In the genomic region with DNA sequence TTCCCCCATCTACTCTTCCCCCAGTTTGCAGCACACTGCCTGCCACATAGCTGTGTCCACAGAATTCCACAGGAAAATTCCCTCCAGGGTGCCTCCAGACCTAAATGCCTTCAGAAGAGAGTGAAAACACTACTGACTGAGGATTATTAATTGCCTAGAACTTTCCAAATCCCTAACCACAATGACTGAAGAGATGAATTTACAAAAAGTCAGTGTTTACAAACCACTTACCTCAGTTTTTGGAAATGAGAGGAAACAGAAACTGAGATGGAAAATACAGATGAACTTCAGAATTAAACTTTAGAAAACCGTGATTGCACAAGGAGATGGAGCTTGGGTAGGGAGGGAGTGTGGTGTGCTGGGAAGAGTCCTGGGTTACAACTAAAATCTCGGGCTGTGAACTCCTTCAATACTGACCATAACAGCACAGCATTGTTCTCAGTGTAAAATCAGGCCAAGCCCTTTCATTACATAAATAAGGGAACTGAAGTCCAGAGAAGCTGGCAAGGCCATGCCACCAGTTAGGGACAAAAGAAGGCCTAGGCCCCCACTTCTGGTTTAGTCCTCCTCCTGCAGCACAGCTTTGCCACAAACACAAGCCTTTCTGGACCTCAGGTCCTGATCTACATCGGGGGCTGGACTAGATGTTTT, we compare ENCODE assay signal across 8 cellular contexts. TPM values are rescaled to one million over a fixed set of nuclear protein-coding genes. Genes with fewer than 3 reads are reported as not detected.
DNase-seq lines count a peak whose midpoint lies in the region; ATAC-seq and TF ChIP-seq lines count a peak whose summit lies in the region.

No MANE protein-coding gene starts in this region.

- no peak overlapping the region for H3K9ac ChIP-seq in smooth muscle cell (ENCODE audit: low read depth)

- WGBS in gastroesophageal sphincter (ENCODE audit: low coverage in 1 of 2), 2 donors, result 15 to 19% methylated on average over 2 of the region's 3 CpGs
- WGBS in smooth muscle cell (ENCODE audit: low lambda C conversion rate), result 48% methylated on average over 3 of the region's 3 CpGs

- intact Hi-C loops in activated T-helper 1 cell treated with anti-CD3 and anti-CD28 coated beads, Interleukin-12 subunit alpha, Interleukin-12 subunit beta, Interleukin-2, Interleukin-4 antibody, amounts not matched to agents 30 ng/mL and 10 ng/mL and 1 ng/mL, durations not matched to agents 14 hours and 24 hours and 36 hours (cut with micrococcal nuclease), result no loop called here

- peaks cover 85% of the 10 kb centered on the region for H4K20me1 ChIP-seq in smooth muscle cell (ENCODE audit: low read depth)

- no peaks in the 10 kb centered on the region for H3K27me3 ChIP-seq in gastroesophageal sphincter
- no peaks in the 10 kb centered on the region for H3K27me3 ChIP-seq in smooth muscle cell (ENCODE audit: low read depth)

- no peaks in the 10 kb centered on the region for H3F3A ChIP-seq in smooth muscle cell (ENCODE audit: low read depth)

- H3K4me2 ChIP-seq in smooth muscle cell, result peak overlapping the region; percentile 43

- TF ChIP-seq CTCF in gastroesophageal sphincter (IDR thresholded peaks at IDR 0.05), result no peak
- no peak for TF ChIP-seq CTCF in smooth muscle cell (IDR thresholded peaks at IDR 0.05; ENCODE audit: borderline replicate concordance, insufficient read depth, poor library complexity, severe bottlenecking)

- H3K4me1 ChIP-seq in gastroesophageal sphincter, result peaks cover 21 to 83% (median 57%) of the 10 kb centered on the region in 3 donors
- H3K4me1 ChIP-seq in smooth muscle cell (ENCODE audit: low read depth), result peaks cover 18% of the 10 kb centered on the region

- TF ChIP-seq POLR2A in gastroesophageal sphincter (IDR thresholded peaks at IDR 0.05), result no peak

- TF ChIP-seq EP300 in gastroesophageal sphincter (IDR thresholded peaks at IDR 0.05), result no peak

- peak overlapping the region; percentile 78 for H3K4me3 Mint-ChIP-seq in activated T-helper 1 cell treated with anti-CD3 and anti-CD28 coated beads, Interleukin-12 subunit alpha, Interleukin-12 subunit beta, Interleukin-2, Interleukin-4 antibody, amounts not matched to agents 30 ng/mL and 10 ng/mL and 1 ng/mL, durations not matched to agents 14 hours and 24 hours and 36 hours

- H3K9me3 Mint-ChIP-seq in activated T-helper 1 cell treated with anti-CD3 and anti-CD28 coated beads, Interleukin-12 subunit alpha, Interleukin-12 subunit beta, Interleukin-2, Interleukin-4 antibody, amounts not matched to agents 30 ng/mL and 10 ng/mL and 1 ng/mL, durations not matched to agents 14 hours and 24 hours and 36 hours, result no peaks in the 10 kb centered on the region

- H3K36me3 ChIP-seq in gastroesophageal sphincter, result peaks cover 0 to 8% of the 10 kb centered on the region in 2 donors
- no peaks in the 10 kb centered on the region for H3K36me3 ChIP-seq in smooth muscle cell (ENCODE audit: low read depth)

- peaks cover 31% of the 10 kb centered on the region for H3K36me3 Mint-ChIP-seq in activated T-helper 1 cell treated with anti-CD3 and anti-CD28 coated beads, Interleukin-12 subunit alpha, Interleukin-12 subunit beta, Interleukin-2, Interleukin-4 antibody, amounts not matched to agents 30 ng/mL and 10 ng/mL and 1 ng/mL, durations not matched to agents 14 hours and 24 hours and 36 hours (ENCODE audit: low read depth)

- H3K27ac Mint-ChIP-seq in activated T-helper 1 cell treated with anti-CD3 and anti-CD28 coated beads, Interleukin-12 subunit alpha, Interleukin-12 subunit beta, Interleukin-2, Interleukin-4 antibody, amounts not matched to agents 30 ng/mL and 10 ng/mL and 1 ng/mL, durations not matched to agents 14 hours and 24 hours and 36 hours, result peak overlapping the region; percentile 92

- no peak overlapping the region for H2AFZ ChIP-seq in smooth muscle cell (ENCODE audit: low read depth)

- peaks cover 73% of the 10 kb centered on the region for H3K4me1 Mint-ChIP-seq in activated T-helper 1 cell treated with anti-CD3 and anti-CD28 coated beads, Interleukin-12 subunit alpha, Interleukin-12 subunit beta, Interleukin-2, Interleukin-4 antibody, amounts not matched to agents 30 ng/mL and 10 ng/mL and 1 ng/mL, durations not matched to agents 14 hours and 24 hours and 36 hours (ENCODE audit: low read depth)

- H3K27ac ChIP-seq in gastroesophageal sphincter (peak overlapping the region; percentile 14 to 82 (median 78)), smooth muscle cell (ENCODE audit: low read depth) (peak overlapping the region; percentile 46)

- H3K27me3 Mint-ChIP-seq in activated T-helper 1 cell treated with anti-CD3 and anti-CD28 coated beads, Interleukin-12 subunit alpha, Interleukin-12 subunit beta, Interleukin-2, Interleukin-4 antibody, amounts not matched to agents 30 ng/mL and 10 ng/mL and 1 ng/mL, durations not matched to agents 14 hours and 24 hours and 36 hours (ENCODE audit: insufficient read depth), result no peaks in the 10 kb centered on the region

- H3K4me3 ChIP-seq in gastroesophageal sphincter (no peak overlapping the region), smooth muscle cell (no peak overlapping the region)

- no peaks in the 10 kb centered on the region for H3K9me3 ChIP-seq in gastroesophageal sphincter
- no peaks in the 10 kb centered on the region for H3K9me3 ChIP-seq in smooth muscle cell (replicated peaks; ENCODE audit: low read depth)

- ATAC-seq in gastroesophageal sphincter (no peak), SK-N-SH treated with all-trans-retinoic acid at 6 μM for 48 hours (no peak), HG03342 (IDR thresholded peaks at IDR 0.05; ENCODE audit: unreplicated experiment) (no peak)

- peaks cover 76% of the 10 kb centered on the region for H3K79me2 ChIP-seq in smooth muscle cell (ENCODE audit: low read depth)

- peak; percentile 45 for DNase-seq in H4 (ENCODE audit: low spot score)
- DNase-seq in activated T-helper 1 cell treated with anti-CD3 and anti-CD28 coated beads, Interleukin-12 subunit alpha, Interleukin-12 subunit beta, Interleukin-2, Interleukin-4 antibody, amounts not matched to agents 30 ng/mL and 10 ng/mL and 1 ng/mL, durations not matched to agents 14 hours and 24 hours and 36 hours (ENCODE audit: low spot score), result no peak
- DNase-seq in smooth muscle cell (lab: John Stamatoyannopoulos, UW; ENCODE audit: unreplicated experiment), result no peak
- no peak for DNase-seq in DMS114 treated with DMSO at 0.1 percent for 48 hours (lab: John Stamatoyannopoulos, UW; ENCODE audit: unreplicated experiment)
- DNase-seq in central memory CD4-positive, alpha-beta T cell, result no peak

TF ChIP-seq in SK-N-SH treated with all-trans-retinoic acid at 6 μM for 48 hours, 23 proteins besides CTCF, POLR2A, EP300 and RAD21:
- TF ChIP-seq PPARA (CRISPR knock-in tag; IDR thresholded peaks at IDR 0.05; ENCODE audit: borderline replicate concordance), result no peak
- TF ChIP-seq BACH2 (CRISPR knock-in tag; IDR thresholded peaks at IDR 0.05; ENCODE audit: borderline replicate concordance), result no peak
- no peak for TF ChIP-seq ARNTL (CRISPR knock-in tag; IDR thresholded peaks at IDR 0.05; ENCODE audit: borderline replicate concordance, low read depth)
- TF ChIP-seq, protein P1, sequence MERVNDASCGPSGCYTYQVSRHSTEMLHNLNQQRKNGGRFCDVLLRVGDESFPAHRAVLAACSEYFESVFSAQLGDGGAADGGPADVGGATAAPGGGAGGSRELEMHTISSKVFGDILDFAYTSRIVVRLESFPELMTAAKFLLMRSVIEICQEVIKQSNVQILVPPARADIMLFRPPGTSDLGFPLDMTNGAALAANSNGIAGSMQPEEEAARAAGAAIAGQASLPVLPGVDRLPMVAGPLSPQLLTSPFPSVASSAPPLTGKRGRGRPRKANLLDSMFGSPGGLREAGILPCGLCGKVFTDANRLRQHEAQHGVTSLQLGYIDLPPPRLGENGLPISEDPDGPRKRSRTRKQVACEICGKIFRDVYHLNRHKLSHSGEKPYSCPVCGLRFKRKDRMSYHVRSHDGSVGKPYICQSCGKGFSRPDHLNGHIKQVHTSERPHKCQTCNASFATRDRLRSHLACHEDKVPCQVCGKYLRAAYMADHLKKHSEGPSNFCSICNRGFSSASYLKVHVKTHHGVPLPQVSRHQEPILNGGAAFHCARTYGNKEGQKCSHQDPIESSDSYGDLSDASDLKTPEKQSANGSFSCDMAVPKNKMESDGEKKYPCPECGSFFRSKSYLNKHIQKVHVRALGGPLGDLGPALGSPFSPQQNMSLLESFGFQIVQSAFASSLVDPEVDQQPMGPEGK (CRISPR knock-in tag; IDR thresholded peaks at IDR 0.05; ENCODE audit: borderline replicate concordance), result no peak
- TF ChIP-seq OSR1 (CRISPR knock-in tag; IDR thresholded peaks at IDR 0.05), result no peak
- no peak for TF ChIP-seq ZC3H10 (CRISPR knock-in tag; IDR thresholded peaks at IDR 0.05)
- TF ChIP-seq ZNF565 (CRISPR knock-in tag; conservative IDR thresholded peaks at IDR 0.05; ENCODE audit: low read depth), result no peak
- no peak for TF ChIP-seq CSRNP3 (CRISPR knock-in tag; IDR thresholded peaks at IDR 0.05)
- no peak for TF ChIP-seq RARB (CRISPR knock-in tag; IDR thresholded peaks at IDR 0.05)
- no peak for TF ChIP-seq CSDC2 (CRISPR knock-in tag; IDR thresholded peaks at IDR 0.05)

RNA-seq across cellular contexts. Expression of gene ELMO2, which starts 4.1 kb away (rescaled TPM):
- 35.6 and 43.7 TPM in 2 replicates for total RNA-seq in H4 (2014; rRNA removed; shearing (Covaris generic))
- 79.7 and 91.1 TPM in 2 replicates for total RNA-seq in activated T-helper 1 cell treated with anti-CD3 and anti-CD28 coated beads, Interleukin-12 subunit alpha, Interleukin-12 subunit beta, Interleukin-2, Interleukin-4 antibody, amounts not matched to agents 30 ng/mL and 10 ng/mL and 1 ng/mL, durations not matched to agents 14 hours and 24 hours and 36 hours
- total RNA-seq in gastroesophageal sphincter (10 to 100 TPM; 41.6 to 69.1 (median 53.8) TPM), smooth muscle cell (24.9 and 43.0 TPM in 2 replicates)
- polyA plus RNA-seq in smooth muscle cell, result 33.1 and 37.9 TPM in 2 replicates
